ENCODE assay signal across 8 cellular contexts in the genomic region with DNA sequence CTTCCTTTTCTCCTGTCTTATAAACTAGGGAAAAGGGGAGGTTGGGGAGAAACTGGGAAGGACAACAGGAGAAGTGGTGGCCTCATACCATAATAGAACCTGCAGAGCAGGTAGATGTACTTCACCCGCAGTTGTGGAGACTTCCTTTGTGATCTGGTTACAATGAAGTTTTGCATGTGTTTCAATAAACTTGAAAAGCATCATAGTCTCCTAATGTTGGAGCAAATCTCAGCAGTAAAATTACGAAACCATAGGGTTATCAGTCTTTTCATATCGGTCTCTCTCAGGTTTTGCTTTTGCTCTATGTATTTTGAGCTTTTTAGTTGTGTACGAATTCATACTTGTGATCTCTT. TPM values are rescaled to one million over a fixed set of nuclear protein-coding genes. Genes with fewer than 3 reads are reported as not detected.
A peak's percentile ranks its signal among the peaks of the same experiment; 100 is the strongest.
DNase-seq lines count a peak whose midpoint lies in the region; ATAC-seq and TF ChIP-seq lines count a peak whose summit lies in the region.

No MANE protein-coding gene starts in this region.

- H3K4me3 Mint-ChIP-seq in activated CD4-positive, alpha-beta T cell treated with anti-CD3 and anti-CD28 coated beads, Interleukin-2, amount 10 ng/mL, durations not matched to agents 24 days and 14 days: peak overlapping the region; percentile 86
- H3K4me3 Mint-ChIP-seq in T-cell: peak overlapping the region; percentile 78 to 90 (median 85)
- H3K4me3 Mint-ChIP-seq in glutamatergic neuron (ENCODE audit: unreplicated experiment): peak overlapping the region; percentile 91

- intact Hi-C loops in activated CD4-positive, alpha-beta T cell treated with anti-CD3 and anti-CD28 coated beads, Interleukin-2, amount 10 ng/mL, durations not matched to agents 24 days and 14 days (cut with micrococcal nuclease): loop anchor here (2.0 to 5.0 kb wide), 2 partner anchors 68 to 117 kb away; a partner anchor contains a TSS

- peak overlapping the region in 5 of 7 experiments; percentile 38 to 54 (median 50) for H3K4me3 ChIP-seq in skin epidermis

- no peaks in the 10 kb centered on the region for H3K9me3 Mint-ChIP-seq in activated CD4-positive, alpha-beta T cell treated with anti-CD3 and anti-CD28 coated beads, Interleukin-2, amount 10 ng/mL, durations not matched to agents 24 days and 14 days
- H3K9me3 Mint-ChIP-seq in T-cell (no peaks in the 10 kb centered on the region), glutamatergic neuron (ENCODE audit: unreplicated experiment) (peaks cover 7% of the 10 kb centered on the region)

- peaks cover 13% of the 10 kb centered on the region for H3K4me1 Mint-ChIP-seq in activated CD4-positive, alpha-beta T cell treated with anti-CD3 and anti-CD28 coated beads, Interleukin-2, amount 10 ng/mL, durations not matched to agents 24 days and 14 days
- peaks cover 12 to 14% (median 14%) of the 10 kb centered on the region in 3 donors for H3K4me1 Mint-ChIP-seq in T-cell
- H3K4me1 Mint-ChIP-seq in glutamatergic neuron (ENCODE audit: low read depth, unreplicated experiment): peaks cover 6% of the 10 kb centered on the region

- no peak overlapping the region for H3K27ac ChIP-seq in skin epidermis

- TF ChIP-seq CTCF in glutamatergic neuron (IDR thresholded peaks at IDR 0.05; ENCODE audit: partially characterized antibody, unreplicated experiment): no peak

- H3K36me3 Mint-ChIP-seq in activated CD4-positive, alpha-beta T cell treated with anti-CD3 and anti-CD28 coated beads, Interleukin-2, amount 10 ng/mL, durations not matched to agents 24 days and 14 days (ENCODE audit: low read depth): no peaks in the 10 kb centered on the region
- H3K36me3 Mint-ChIP-seq in T-cell (no peaks in the 10 kb centered on the region), glutamatergic neuron (ENCODE audit: unreplicated experiment) (no peaks in the 10 kb centered on the region)

- CTCF ChIA-PET in T-cell (lab: Charles Lee): interaction anchor here in 1 of 2 donors (0.6 to 0.9 kb wide), 5 partner anchors 69 to 515 kb away, joined by 3 to 6 read pairs (median 3); a partner anchor contains a TSS

- DNase-seq in activated CD4-positive, alpha-beta T cell treated with anti-CD3 and anti-CD28 coated beads, Interleukin-2, amount 10 ng/mL, durations not matched to agents 24 days and 14 days: no peak
- no peak for DNase-seq in activated CD4-positive, alpha-beta T cell treated with anti-CD3 and anti-CD28 coated beads for 1 hour
- DNase-seq in T-cell (no peak), glutamatergic neuron (no peak)

- POLR2A ChIA-PET in T-cell (lab: Charles Lee): no interaction called here

- H3K27me3 Mint-ChIP-seq in activated CD4-positive, alpha-beta T cell treated with anti-CD3 and anti-CD28 coated beads, Interleukin-2, amount 10 ng/mL, durations not matched to agents 24 days and 14 days: peaks cover 24% of the 10 kb centered on the region
- H3K27me3 Mint-ChIP-seq in T-cell (no peaks in the 10 kb centered on the region), glutamatergic neuron (ENCODE audit: unreplicated experiment) (peaks cover 2% of the 10 kb centered on the region)

- ATAC-seq in T-cell (replicated peaks in 1 of 4): no peak
- no peak for ATAC-seq in GM21786 (IDR thresholded peaks at IDR 0.05; ENCODE audit: unreplicated experiment)
- no peak for ATAC-seq in HG02642 (IDR thresholded peaks at IDR 0.05; ENCODE audit: poor library complexity, unreplicated experiment)
- ATAC-seq in HG02970 (IDR thresholded peaks at IDR 0.05; ENCODE audit: low FRiP score, unreplicated experiment): no peak

- H3K27ac Mint-ChIP-seq in activated CD4-positive, alpha-beta T cell treated with anti-CD3 and anti-CD28 coated beads, Interleukin-2, amount 10 ng/mL, durations not matched to agents 24 days and 14 days: no peak overlapping the region
- H3K27ac Mint-ChIP-seq in T-cell: no peak overlapping the region
- H3K27ac Mint-ChIP-seq in glutamatergic neuron (ENCODE audit: unreplicated experiment): no peak overlapping the region

RNA-seq across cellular contexts. Expression of a gene that starts 30.5 kb away (rescaled TPM):
- 2.8 and 3.5 TPM in 2 replicates for total RNA-seq in activated CD4-positive, alpha-beta T cell treated with anti-CD3 and anti-CD28 coated beads, Interleukin-2, amount 10 ng/mL, durations not matched to agents 24 days and 14 days
- total RNA-seq in T-cell (under 1 TPM in 3 of 5 donors, not detected in 2; 0.53 to 0.60 (median 0.53) TPM), glutamatergic neuron (ENCODE audit: unreplicated experiment) (2.6 TPM)
